In genomic region chr3:172323894-172324590, GRCh38 we compare ENCODE assay signal across 11 cellular contexts.
DNase-seq lines count a peak whose midpoint lies in the region; ATAC-seq and TF ChIP-seq lines count a peak whose summit lies in the region.
"Had no signal": no experiment of that assay in that cellular context is flagged by ENCODE, and none has a peak within 500 bp of the region (broad histone marks: within the 10 kb centered on the region; RNA-seq: fewer than 3 reads in every experiment).

No MANE protein-coding gene starts in this region.

- H3K4me1 Mint-ChIP-seq in activated naive CD8-positive, alpha-beta T cell treated with anti-CD3 and anti-CD28 coated beads, Interleukin-2, amount 50 U/mL, for 24 hours, result peaks cover 6% of the 10 kb centered on the region

- no peaks in the 10 kb centered on the region for H3K9me3 ChIP-seq in skeletal muscle tissue (ENCODE audit: control insufficient read depth in 3 of 3, low read length in 3 of 3)
- H3K9me3 ChIP-seq in PC-3 (ENCODE audit: low read length), result no peaks in the 10 kb centered on the region

- peaks cover 27 to 41% (median 28%) of the 10 kb centered on the region in 3 donors for H3K4me1 ChIP-seq in skeletal muscle tissue (ENCODE audit: control insufficient read depth in 3 of 3, insufficient read depth in 3 of 3, low read length in 3 of 3)
- no peaks in the 10 kb centered on the region for H3K4me1 ChIP-seq in PC-3 (ENCODE audit: insufficient read depth, low read length)

- H3K4me2 ChIP-seq in PC-3 (ENCODE audit: low read length), result no peak overlapping the region

- no peaks in the 10 kb centered on the region for H3K9me3 Mint-ChIP-seq in activated naive CD8-positive, alpha-beta T cell treated with anti-CD3 and anti-CD28 coated beads, Interleukin-2, amount 50 U/mL, for 24 hours

- POLR2A ChIA-PET in PC-3 (lab: Charles Lee; ENCODE audit: unreplicated experiment), result no interaction called here

- no TSS peak for BruUV-seq in PC-3 (replicated peaks; lab: Mats Ljungman, UMichigan)

- H3K27me3 ChIP-seq in skeletal muscle tissue (ENCODE audit: control insufficient read depth in 3 of 3, insufficient read depth in 3 of 3, low read length in 3 of 3), result no peaks in the 10 kb centered on the region
- H3K27me3 ChIP-seq in PC-3 (ENCODE audit: low read length), result no peaks in the 10 kb centered on the region

- CTCF ChIA-PET in PC-3 (lab: Charles Lee), result no interaction called here

- H3K4me3 ChIP-seq in skeletal muscle tissue (ENCODE audit: low read length in 3 of 3) (no peak overlapping the region), PC-3 (ENCODE audit: low read length) (no peak overlapping the region)

- peaks cover 13% of the 10 kb centered on the region for H3K36me3 Mint-ChIP-seq in activated naive CD8-positive, alpha-beta T cell treated with anti-CD3 and anti-CD28 coated beads, Interleukin-2, amount 50 U/mL, for 24 hours (ENCODE audit: low read depth)

- H3F3A ChIP-seq in PC-3 (ENCODE audit: low read length, unreplicated experiment), result no peaks in the 10 kb centered on the region

- no peak overlapping the region for H3K4me3 Mint-ChIP-seq in activated naive CD8-positive, alpha-beta T cell treated with anti-CD3 and anti-CD28 coated beads, Interleukin-2, amount 50 U/mL, for 24 hours

- H3K27ac ChIP-seq in skeletal muscle tissue (ENCODE audit: low read depth, low read length) (peak overlapping the region; percentile 48), PC-3 (ENCODE audit: low read length) (no peak overlapping the region)
- H3K27ac ChIP-seq: 22Rv1, VCaP had no signal

- H3K27me3 Mint-ChIP-seq in activated naive CD8-positive, alpha-beta T cell treated with anti-CD3 and anti-CD28 coated beads, Interleukin-2, amount 50 U/mL, for 24 hours, result no peaks in the 10 kb centered on the region

- no peaks in the 10 kb centered on the region for H4K20me1 ChIP-seq in PC-3 (ENCODE audit: low read length)

- H3K27ac Mint-ChIP-seq in activated naive CD8-positive, alpha-beta T cell treated with anti-CD3 and anti-CD28 coated beads, Interleukin-2, amount 50 U/mL, for 24 hours, result peak overlapping the region; percentile 16

- intact Hi-C loops in left ventricle myocardium superior (cut with micrococcal nuclease) (no loop called here), PC-3 (cut with micrococcal nuclease) (no loop called here)

- H2AFZ ChIP-seq in PC-3 (ENCODE audit: low read length), result no peak overlapping the region

- H3K36me3 ChIP-seq in skeletal muscle tissue (ENCODE audit: control insufficient read depth in 3 of 3, insufficient read depth in 3 of 3, low read length in 3 of 3) (peaks cover 5 to 17% (median 17%) of the 10 kb centered on the region in 3 donors), PC-3 (ENCODE audit: low read depth, low read length) (peaks cover 32% of the 10 kb centered on the region)

- H3K79me2 ChIP-seq in PC-3 (ENCODE audit: low read length), result no peaks in the 10 kb centered on the region

- H3K9me2 ChIP-seq in PC-3 (replicated peaks; ENCODE audit: low read length), result no peaks in the 10 kb centered on the region

- ATAC-seq in activated naive CD8-positive, alpha-beta T cell treated with anti-CD3 and anti-CD28 coated beads, Interleukin-2, amount 50 U/mL, for 24 hours, result peak; percentile 49
- ATAC-seq in left ventricle myocardium superior (peak; percentile 63), PC-3 (no peak)

- TF ChIP-seq CTCF in PC-3 (conservative IDR thresholded peaks at IDR 0.05; ENCODE audit: low read depth, low read length), result no peak

- peak; percentile 20 for DNase-seq in NCI-H2196 (lab: John Stamatoyannopoulos, UW; ENCODE audit: unreplicated experiment)
- DNase-seq in NCI-H2196 treated with DMSO at 0.1 percent for 48 hours (lab: John Stamatoyannopoulos, UW; ENCODE audit: unreplicated experiment), result no peak
- DNase-seq in activated naive CD8-positive, alpha-beta T cell treated with anti-CD3 and anti-CD28 coated beads, Interleukin-2, amount 50 U/mL, for 24 hours, result no peak
- no peak for DNase-seq in left ventricle myocardium superior
- no peak for DNase-seq in pons (ENCODE audit: low spot score)
- DNase-seq in PC-3, result no peak
- DNase-seq in DMS153 (lab: John Stamatoyannopoulos, UW), result no peak
- DNase-seq: NCI-H526 had no signal

- H3K9ac ChIP-seq in skeletal muscle tissue (ENCODE audit: low read depth in 1 of 3, low read length in 3 of 3), result no peak overlapping the region
- no peak overlapping the region for H3K9ac ChIP-seq in PC-3 (ENCODE audit: low read length)
